8 cellular contexts compared by ENCODE assay signal in the genomic region with DNA sequence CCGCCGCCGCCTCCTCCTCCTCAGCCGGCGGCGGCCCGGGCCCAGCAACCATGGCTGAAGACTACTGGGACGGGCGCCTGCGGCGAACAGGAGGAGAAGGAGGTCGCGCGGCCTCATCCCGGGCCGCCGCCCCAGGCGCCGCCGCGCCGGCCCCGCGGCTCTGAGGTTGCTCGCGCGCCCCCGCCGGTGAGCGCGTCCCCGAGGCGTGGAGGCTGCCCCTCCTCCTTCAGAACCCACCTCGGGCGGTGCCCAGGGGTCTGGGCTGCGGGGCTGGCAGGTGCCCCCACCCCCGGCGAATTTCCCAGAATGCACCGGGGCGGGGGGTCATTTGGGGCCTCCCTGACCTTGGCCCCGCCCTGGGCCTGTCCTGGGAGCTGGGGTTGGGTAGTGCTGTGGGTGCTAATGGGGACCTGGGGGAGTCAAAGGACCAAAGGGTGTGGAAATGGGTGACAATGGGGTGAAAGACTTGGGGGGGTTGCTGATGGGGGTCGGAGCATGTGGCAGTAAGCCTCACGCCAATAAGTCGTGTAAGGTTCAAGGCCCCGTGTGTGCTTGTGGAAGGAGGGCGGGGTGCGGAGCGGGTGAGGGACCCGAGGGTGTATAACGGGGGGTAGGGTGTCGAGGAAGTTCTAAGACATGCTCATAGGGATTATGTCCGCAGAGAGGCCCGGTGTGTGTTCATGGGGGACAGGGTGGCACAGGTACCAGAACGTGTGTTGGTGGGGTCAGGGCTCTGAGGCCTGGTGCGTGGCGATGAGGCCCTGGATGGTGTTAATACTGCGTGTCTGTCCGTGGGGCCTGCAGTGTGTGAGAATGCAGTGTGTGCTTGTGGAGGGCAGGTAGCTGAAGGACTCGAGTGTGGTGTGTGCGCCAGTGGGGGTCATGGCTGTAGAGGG. TPM values are rescaled to one million over a fixed set of nuclear protein-coding genes. Genes with fewer than 3 reads are reported as not detected.
DNase-seq lines count a peak whose midpoint lies in the region; ATAC-seq and TF ChIP-seq lines count a peak whose summit lies in the region.

No MANE protein-coding gene starts in this region.

- peak overlapping the region; percentile 99 for H3K9ac ChIP-seq in OCI-LY1 (ENCODE audit: low read length)

- no peaks in the 10 kb centered on the region for H4K20me1 ChIP-seq in OCI-LY1 (ENCODE audit: insufficient read depth, low read length)

- H3K4me1 ChIP-seq in OCI-LY1 (ENCODE audit: insufficient read depth, low read length, severe bottlenecking), result peaks cover 27% of the 10 kb centered on the region
- peaks cover 18% of the 10 kb centered on the region for H3K4me1 ChIP-seq in psoas muscle

- DNase-seq in GM13976 (ENCODE audit: low spot score) (peak; percentile 44), activated gamma-delta T cell treated with Interleukin-2 at 50 U/mL for 16 hours (peak; percentile 42), head of caudate nucleus (peak in 29 of 42 donors; percentile 10 to 65 (median 29)), psoas muscle (peak; percentile 69 to 83), cortex of kidney (lab: John Stamatoyannopoulos, UW) (no peak), dedifferentiated amniotic fluid mesenchymal stem cell (ENCODE audit: extremely low spot score) (no peak), SIG-M5 (lab: John Stamatoyannopoulos, UW) (no peak)

- intact Hi-C loops in head of caudate nucleus (cut with DNase I), result loop anchor here (1.0 kb wide), 1 partner anchor 13 kb away; no protein-coding TSS in a partner anchor
- intact Hi-C loops in psoas muscle (cut with DNase I), result loop anchor here (2.0 kb wide), 1 partner anchor 14 kb away; a partner anchor contains a TSS

- H2AFZ ChIP-seq in OCI-LY1 (ENCODE audit: low read length), result no peak overlapping the region

- ATAC-seq in psoas muscle, result peak; percentile 8 to 19 (median 10)

- TF ChIP-seq CTCF in GM13976 (IDR thresholded peaks at IDR 0.05; ENCODE audit: borderline replicate concordance, control extremely low read depth, extremely low read depth, insufficient read depth, missing control alignments), result no peak
- TF ChIP-seq CTCF in OCI-LY1 (IDR thresholded peaks at IDR 0.05; ENCODE audit: low read length), result no peak
- no peak for TF ChIP-seq CTCF in psoas muscle (IDR thresholded peaks at IDR 0.05)

- 0 to 30% (median 2%) methylated on average over 22 to 60 of the region's 60 CpGs for WGBS in psoas muscle, 3 donors

- peaks cover 3% of the 10 kb centered on the region; the same call in 1 of the 2 replicates for H3F3A ChIP-seq in OCI-LY1 (ENCODE audit: insufficient read depth, low read length)

- H3K9me3 ChIP-seq in OCI-LY1 (ENCODE audit: low read length), result no peaks in the 10 kb centered on the region
- H3K9me3 ChIP-seq in psoas muscle, result no peaks in the 10 kb centered on the region

- H3K4me3 ChIP-seq in OCI-LY1 (ENCODE audit: low read depth, low read length, poor library complexity, severe bottlenecking) (peak overlapping the region; percentile 98), psoas muscle (peak overlapping the region; percentile 98)

- no peaks in the 10 kb centered on the region for H3K9me2 ChIP-seq in OCI-LY1 (ENCODE audit: low read depth, low read length)

- peaks cover 27% of the 10 kb centered on the region for H3K79me2 ChIP-seq in OCI-LY1 (ENCODE audit: insufficient read depth, low read length)

- in situ Hi-C loops in GM13976 (cut with MboI; ENCODE audit: low sequenced_read_pairs, unreplicated experiment), result no loop called here

- peaks cover 48% of the 10 kb centered on the region for H3K36me3 ChIP-seq in OCI-LY1 (ENCODE audit: insufficient read depth, low read length)
- H3K36me3 ChIP-seq in psoas muscle (ENCODE audit: insufficient read depth in 1 of 2, low read depth in 1 of 2), result peaks cover 9 to 39% of the 10 kb centered on the region in 2 donors

- peak overlapping the region; percentile 74 for H3K4me2 ChIP-seq in OCI-LY1 (ENCODE audit: low read length)

- H3K27ac ChIP-seq in OCI-LY1 (ENCODE audit: low read depth, low read length, poor library complexity, severe bottlenecking) (peak overlapping the region; percentile 88), psoas muscle (peak overlapping the region; percentile 95)

- no peaks in the 10 kb centered on the region for H3K27me3 ChIP-seq in OCI-LY1 (ENCODE audit: insufficient read depth, low read length)
- H3K27me3 ChIP-seq in psoas muscle (ENCODE audit: insufficient read depth in 3 of 3, low read length in 2 of 3), result no peaks in the 10 kb centered on the region

RNA-seq across cellular contexts. Expression of a gene that starts 0.7 kb away (rescaled TPM):
- 100 to 1,000 TPM; 150 to 192 (median 160) TPM for total RNA-seq in psoas muscle
- polyA plus RNA-seq in psoas muscle, result 100 to 1,000 TPM; 104 to 124 (median 118) TPM

RNA-seq across cellular contexts. Expression of a gene that starts 13.6 kb away (rescaled TPM):
- total RNA-seq in psoas muscle, result 10 to 100 TPM; 30.7 to 50.7 (median 35.6) TPM
- polyA plus RNA-seq in psoas muscle, result 10 to 100 TPM; 16.1 to 21.4 (median 21.1) TPM

RNA-seq across cellular contexts. Expression of a gene that starts 25.5 kb away (rescaled TPM):
- 100 to 1,000 TPM; 145 to 230 (median 187) TPM for total RNA-seq in psoas muscle
- 100 to 1,000 TPM in 2 of 3 donors, 10 to 100 TPM in 1; 96.2 to 120 (median 115) TPM for polyA plus RNA-seq in psoas muscle

Comparison
In these comparisons a context has a peak if more than half of its experiments do, and no peak if none do; other contexts are left out.
1. DNase-seq: peak in GM13976 (single experiment), activated gamma-delta T cell treated with Interleukin-2 at 50 U/mL for 16 hours (single experiment), head of caudate nucleus (29 of 42) and psoas muscle (2 of 2); none in cortex of kidney (single experiment), dedifferentiated amniotic fluid mesenchymal stem cell (single experiment) and SIG-M5 (single experiment).